1 cellular context compared by ENCODE assay signal in the genomic region with DNA sequence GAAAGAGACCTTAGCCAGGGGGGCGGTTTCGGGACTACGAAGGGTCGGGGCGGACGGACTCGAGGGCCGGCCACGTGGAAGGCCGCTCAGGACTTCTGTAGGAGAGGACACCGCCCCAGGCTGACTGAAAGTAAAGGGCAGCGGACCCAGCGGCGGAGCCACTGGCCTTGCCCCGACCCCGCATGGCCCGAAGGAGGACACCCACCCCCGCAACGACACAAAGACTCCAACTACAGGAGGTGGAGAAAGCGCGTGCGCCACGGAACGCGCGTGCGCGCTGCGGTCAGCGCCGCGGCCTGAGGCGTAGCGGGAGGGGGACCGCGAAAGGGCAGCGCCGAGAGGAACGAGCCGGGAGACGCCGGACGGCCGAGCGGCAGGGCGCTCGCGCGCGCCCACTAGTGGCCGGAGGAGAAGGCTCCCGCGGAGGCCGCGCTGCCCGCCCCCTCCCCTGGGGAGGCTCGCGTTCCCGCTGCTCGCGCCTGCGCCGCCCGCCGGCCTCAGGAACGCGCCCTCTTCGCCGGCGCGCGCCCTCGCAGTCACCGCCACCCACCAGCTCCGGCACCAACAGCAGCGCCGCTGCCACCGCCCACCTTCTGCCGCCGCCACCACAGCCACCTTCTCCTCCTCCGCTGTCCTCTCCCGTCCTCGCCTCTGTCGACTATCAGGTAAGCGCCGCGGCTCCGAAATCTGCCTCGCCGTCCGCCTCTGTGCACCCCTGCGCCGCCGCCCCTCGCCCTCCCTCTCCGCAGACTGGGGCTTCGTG.
TF ChIP-seq lines count a peak whose summit lies in the region.

A gene (plus strand): TSS at position 533 of the 763 bp plus-strand sequence. CDS start 67,784 bp downstream, outside the sequence.

TF ChIP-seq in WTC11, 78 proteins besides CTCF, POLR2A, EP300 and RAD21 (continued from another document and continues in another):
- TF ChIP-seq, protein P1, sequence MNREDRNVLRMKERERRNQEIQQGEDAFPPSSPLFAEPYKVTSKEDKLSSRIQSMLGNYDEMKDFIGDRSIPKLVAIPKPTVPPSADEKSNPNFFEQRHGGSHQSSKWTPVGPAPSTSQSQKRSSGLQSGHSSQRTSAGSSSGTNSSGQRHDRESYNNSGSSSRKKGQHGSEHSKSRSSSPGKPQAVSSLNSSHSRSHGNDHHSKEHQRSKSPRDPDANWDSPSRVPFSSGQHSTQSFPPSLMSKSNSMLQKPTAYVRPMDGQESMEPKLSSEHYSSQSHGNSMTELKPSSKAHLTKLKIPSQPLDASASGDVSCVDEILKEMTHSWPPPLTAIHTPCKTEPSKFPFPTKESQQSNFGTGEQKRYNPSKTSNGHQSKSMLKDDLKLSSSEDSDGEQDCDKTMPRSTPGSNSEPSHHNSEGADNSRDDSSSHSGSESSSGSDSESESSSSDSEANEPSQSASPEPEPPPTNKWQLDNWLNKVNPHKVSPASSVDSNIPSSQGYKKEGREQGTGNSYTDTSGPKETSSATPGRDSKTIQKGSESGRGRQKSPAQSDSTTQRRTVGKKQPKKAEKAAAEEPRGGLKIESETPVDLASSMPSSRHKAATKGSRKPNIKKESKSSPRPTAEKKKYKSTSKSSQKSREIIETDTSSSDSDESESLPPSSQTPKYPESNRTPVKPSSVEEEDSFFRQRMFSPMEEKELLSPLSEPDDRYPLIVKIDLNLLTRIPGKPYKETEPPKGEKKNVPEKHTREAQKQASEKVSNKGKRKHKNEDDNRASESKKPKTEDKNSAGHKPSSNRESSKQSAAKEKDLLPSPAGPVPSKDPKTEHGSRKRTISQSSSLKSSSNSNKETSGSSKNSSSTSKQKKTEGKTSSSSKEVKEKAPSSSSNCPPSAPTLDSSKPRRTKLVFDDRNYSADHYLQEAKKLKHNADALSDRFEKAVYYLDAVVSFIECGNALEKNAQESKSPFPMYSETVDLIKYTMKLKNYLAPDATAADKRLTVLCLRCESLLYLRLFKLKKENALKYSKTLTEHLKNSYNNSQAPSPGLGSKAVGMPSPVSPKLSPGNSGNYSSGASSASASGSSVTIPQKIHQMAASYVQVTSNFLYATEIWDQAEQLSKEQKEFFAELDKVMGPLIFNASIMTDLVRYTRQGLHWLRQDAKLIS (CRISPR knock-in tag; IDR thresholded peaks at IDR 0.05; ENCODE audit: borderline replicate concordance) = no peak
- TF ChIP-seq, protein P2, sequence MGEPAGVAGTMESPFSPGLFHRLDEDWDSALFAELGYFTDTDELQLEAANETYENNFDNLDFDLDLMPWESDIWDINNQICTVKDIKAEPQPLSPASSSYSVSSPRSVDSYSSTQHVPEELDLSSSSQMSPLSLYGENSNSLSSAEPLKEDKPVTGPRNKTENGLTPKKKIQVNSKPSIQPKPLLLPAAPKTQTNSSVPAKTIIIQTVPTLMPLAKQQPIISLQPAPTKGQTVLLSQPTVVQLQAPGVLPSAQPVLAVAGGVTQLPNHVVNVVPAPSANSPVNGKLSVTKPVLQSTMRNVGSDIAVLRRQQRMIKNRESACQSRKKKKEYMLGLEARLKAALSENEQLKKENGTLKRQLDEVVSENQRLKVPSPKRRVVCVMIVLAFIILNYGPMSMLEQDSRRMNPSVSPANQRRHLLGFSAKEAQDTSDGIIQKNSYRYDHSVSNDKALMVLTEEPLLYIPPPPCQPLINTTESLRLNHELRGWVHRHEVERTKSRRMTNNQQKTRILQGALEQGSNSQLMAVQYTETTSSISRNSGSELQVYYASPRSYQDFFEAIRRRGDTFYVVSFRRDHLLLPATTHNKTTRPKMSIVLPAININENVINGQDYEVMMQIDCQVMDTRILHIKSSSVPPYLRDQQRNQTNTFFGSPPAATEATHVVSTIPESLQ (CRISPR knock-in tag; IDR thresholded peaks at IDR 0.05) = no peak
- TF ChIP-seq, protein P3, sequence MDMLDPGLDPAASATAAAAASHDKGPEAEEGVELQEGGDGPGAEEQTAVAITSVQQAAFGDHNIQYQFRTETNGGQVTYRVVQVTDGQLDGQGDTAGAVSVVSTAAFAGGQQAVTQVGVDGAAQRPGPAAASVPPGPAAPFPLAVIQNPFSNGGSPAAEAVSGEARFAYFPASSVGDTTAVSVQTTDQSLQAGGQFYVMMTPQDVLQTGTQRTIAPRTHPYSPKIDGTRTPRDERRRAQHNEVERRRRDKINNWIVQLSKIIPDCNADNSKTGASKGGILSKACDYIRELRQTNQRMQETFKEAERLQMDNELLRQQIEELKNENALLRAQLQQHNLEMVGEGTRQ (CRISPR knock-in tag; IDR thresholded peaks at IDR 0.05) = no peak
- TF ChIP-seq CREM (CRISPR knock-in tag; IDR thresholded peaks at IDR 0.05) (peak; percentile 35; the same call in 1 of the 2 replicates), GTF2I (CRISPR knock-in tag; conservative IDR thresholded peaks at IDR 0.05) (0 out of 2 replicates have a peak, but pooled peaks have one; percentile 15), NR1H2 (CRISPR knock-in tag; IDR thresholded peaks at IDR 0.05) (peak; percentile 64), ETV6 (CRISPR knock-in tag; IDR thresholded peaks at IDR 0.05) (peak; percentile 79), ZNF423 (CRISPR knock-in tag; IDR thresholded peaks at IDR 0.05) (no peak), ZNF671 (CRISPR knock-in tag; IDR thresholded peaks at IDR 0.05) (no peak), JUN (CRISPR knock-in tag; IDR thresholded peaks at IDR 0.05) (no peak; the same call in 1 of the 2 replicates), SMAD4 (CRISPR knock-in tag; IDR thresholded peaks at IDR 0.05) (no peak), SMAD3 (CRISPR knock-in tag; IDR thresholded peaks at IDR 0.05; ENCODE audit: borderline replicate concordance) (peak; percentile 94)
- TF ChIP-seq, protein P4, sequence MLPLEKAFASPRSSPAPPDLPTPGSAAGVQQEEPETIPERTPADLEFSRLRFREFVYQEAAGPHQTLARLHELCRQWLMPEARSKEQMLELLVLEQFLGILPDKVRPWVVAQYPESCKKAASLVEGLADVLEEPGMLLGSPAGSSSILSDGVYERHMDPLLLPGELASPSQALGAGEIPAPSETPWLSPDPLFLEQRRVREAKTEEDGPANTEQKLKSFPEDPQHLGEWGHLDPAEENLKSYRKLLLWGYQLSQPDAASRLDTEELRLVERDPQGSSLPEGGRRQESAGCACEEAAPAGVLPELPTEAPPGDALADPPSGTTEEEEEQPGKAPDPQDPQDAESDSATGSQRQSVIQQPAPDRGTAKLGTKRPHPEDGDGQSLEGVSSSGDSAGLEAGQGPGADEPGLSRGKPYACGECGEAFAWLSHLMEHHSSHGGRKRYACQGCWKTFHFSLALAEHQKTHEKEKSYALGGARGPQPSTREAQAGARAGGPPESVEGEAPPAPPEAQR (CRISPR knock-in tag; IDR thresholded peaks at IDR 0.05) = no peak
- TF ChIP-seq, protein P5, sequence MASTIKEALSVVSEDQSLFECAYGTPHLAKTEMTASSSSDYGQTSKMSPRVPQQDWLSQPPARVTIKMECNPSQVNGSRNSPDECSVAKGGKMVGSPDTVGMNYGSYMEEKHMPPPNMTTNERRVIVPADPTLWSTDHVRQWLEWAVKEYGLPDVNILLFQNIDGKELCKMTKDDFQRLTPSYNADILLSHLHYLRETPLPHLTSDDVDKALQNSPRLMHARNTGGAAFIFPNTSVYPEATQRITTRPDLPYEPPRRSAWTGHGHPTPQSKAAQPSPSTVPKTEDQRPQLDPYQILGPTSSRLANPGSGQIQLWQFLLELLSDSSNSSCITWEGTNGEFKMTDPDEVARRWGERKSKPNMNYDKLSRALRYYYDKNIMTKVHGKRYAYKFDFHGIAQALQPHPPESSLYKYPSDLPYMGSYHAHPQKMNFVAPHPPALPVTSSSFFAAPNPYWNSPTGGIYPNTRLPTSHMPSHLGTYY (CRISPR knock-in tag; IDR thresholded peaks at IDR 0.05) = no peak
- TF ChIP-seq, protein P6, sequence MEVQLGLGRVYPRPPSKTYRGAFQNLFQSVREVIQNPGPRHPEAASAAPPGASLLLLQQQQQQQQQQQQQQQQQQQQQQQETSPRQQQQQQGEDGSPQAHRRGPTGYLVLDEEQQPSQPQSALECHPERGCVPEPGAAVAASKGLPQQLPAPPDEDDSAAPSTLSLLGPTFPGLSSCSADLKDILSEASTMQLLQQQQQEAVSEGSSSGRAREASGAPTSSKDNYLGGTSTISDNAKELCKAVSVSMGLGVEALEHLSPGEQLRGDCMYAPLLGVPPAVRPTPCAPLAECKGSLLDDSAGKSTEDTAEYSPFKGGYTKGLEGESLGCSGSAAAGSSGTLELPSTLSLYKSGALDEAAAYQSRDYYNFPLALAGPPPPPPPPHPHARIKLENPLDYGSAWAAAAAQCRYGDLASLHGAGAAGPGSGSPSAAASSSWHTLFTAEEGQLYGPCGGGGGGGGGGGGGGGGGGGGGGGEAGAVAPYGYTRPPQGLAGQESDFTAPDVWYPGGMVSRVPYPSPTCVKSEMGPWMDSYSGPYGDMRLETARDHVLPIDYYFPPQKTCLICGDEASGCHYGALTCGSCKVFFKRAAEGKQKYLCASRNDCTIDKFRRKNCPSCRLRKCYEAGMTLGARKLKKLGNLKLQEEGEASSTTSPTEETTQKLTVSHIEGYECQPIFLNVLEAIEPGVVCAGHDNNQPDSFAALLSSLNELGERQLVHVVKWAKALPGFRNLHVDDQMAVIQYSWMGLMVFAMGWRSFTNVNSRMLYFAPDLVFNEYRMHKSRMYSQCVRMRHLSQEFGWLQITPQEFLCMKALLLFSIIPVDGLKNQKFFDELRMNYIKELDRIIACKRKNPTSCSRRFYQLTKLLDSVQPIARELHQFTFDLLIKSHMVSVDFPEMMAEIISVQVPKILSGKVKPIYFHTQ (CRISPR knock-in tag; IDR thresholded peaks at IDR 0.05) = no peak
- TF ChIP-seq, protein P7, sequence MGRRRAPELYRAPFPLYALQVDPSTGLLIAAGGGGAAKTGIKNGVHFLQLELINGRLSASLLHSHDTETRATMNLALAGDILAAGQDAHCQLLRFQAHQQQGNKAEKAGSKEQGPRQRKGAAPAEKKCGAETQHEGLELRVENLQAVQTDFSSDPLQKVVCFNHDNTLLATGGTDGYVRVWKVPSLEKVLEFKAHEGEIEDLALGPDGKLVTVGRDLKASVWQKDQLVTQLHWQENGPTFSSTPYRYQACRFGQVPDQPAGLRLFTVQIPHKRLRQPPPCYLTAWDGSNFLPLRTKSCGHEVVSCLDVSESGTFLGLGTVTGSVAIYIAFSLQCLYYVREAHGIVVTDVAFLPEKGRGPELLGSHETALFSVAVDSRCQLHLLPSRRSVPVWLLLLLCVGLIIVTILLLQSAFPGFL (CRISPR knock-in tag; IDR thresholded peaks at IDR 0.05; ENCODE audit: borderline replicate concordance) = 0 out of 2 replicates have a peak, but pooled peaks have one; percentile 27
- TF ChIP-seq, protein P8, sequence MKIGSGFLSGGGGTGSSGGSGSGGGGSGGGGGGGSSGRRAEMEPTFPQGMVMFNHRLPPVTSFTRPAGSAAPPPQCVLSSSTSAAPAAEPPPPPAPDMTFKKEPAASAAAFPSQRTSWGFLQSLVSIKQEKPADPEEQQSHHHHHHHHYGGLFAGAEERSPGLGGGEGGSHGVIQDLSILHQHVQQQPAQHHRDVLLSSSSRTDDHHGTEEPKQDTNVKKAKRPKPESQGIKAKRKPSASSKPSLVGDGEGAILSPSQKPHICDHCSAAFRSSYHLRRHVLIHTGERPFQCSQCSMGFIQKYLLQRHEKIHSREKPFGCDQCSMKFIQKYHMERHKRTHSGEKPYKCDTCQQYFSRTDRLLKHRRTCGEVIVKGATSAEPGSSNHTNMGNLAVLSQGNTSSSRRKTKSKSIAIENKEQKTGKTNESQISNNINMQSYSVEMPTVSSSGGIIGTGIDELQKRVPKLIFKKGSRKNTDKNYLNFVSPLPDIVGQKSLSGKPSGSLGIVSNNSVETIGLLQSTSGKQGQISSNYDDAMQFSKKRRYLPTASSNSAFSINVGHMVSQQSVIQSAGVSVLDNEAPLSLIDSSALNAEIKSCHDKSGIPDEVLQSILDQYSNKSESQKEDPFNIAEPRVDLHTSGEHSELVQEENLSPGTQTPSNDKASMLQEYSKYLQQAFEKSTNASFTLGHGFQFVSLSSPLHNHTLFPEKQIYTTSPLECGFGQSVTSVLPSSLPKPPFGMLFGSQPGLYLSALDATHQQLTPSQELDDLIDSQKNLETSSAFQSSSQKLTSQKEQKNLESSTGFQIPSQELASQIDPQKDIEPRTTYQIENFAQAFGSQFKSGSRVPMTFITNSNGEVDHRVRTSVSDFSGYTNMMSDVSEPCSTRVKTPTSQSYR (CRISPR knock-in tag; IDR thresholded peaks at IDR 0.05) = peak; percentile 76; the same call in 1 of the 2 replicates
- TF ChIP-seq, protein P9, sequence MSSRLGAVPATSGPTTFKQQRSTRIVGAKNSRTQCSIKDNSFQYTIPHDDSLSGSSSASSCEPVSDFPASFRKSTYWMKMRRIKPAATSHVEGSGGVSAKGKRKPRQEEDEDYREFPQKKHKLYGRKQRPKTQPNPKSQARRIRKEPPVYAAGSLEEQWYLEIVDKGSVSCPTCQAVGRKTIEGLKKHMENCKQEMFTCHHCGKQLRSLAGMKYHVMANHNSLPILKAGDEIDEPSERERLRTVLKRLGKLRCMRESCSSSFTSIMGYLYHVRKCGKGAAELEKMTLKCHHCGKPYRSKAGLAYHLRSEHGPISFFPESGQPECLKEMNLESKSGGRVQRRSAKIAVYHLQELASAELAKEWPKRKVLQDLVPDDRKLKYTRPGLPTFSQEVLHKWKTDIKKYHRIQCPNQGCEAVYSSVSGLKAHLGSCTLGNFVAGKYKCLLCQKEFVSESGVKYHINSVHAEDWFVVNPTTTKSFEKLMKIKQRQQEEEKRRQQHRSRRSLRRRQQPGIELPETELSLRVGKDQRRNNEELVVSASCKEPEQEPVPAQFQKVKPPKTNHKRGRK (CRISPR knock-in tag; IDR thresholded peaks at IDR 0.05; ENCODE audit: borderline replicate concordance) = no peak
- TF ChIP-seq, protein P10, sequence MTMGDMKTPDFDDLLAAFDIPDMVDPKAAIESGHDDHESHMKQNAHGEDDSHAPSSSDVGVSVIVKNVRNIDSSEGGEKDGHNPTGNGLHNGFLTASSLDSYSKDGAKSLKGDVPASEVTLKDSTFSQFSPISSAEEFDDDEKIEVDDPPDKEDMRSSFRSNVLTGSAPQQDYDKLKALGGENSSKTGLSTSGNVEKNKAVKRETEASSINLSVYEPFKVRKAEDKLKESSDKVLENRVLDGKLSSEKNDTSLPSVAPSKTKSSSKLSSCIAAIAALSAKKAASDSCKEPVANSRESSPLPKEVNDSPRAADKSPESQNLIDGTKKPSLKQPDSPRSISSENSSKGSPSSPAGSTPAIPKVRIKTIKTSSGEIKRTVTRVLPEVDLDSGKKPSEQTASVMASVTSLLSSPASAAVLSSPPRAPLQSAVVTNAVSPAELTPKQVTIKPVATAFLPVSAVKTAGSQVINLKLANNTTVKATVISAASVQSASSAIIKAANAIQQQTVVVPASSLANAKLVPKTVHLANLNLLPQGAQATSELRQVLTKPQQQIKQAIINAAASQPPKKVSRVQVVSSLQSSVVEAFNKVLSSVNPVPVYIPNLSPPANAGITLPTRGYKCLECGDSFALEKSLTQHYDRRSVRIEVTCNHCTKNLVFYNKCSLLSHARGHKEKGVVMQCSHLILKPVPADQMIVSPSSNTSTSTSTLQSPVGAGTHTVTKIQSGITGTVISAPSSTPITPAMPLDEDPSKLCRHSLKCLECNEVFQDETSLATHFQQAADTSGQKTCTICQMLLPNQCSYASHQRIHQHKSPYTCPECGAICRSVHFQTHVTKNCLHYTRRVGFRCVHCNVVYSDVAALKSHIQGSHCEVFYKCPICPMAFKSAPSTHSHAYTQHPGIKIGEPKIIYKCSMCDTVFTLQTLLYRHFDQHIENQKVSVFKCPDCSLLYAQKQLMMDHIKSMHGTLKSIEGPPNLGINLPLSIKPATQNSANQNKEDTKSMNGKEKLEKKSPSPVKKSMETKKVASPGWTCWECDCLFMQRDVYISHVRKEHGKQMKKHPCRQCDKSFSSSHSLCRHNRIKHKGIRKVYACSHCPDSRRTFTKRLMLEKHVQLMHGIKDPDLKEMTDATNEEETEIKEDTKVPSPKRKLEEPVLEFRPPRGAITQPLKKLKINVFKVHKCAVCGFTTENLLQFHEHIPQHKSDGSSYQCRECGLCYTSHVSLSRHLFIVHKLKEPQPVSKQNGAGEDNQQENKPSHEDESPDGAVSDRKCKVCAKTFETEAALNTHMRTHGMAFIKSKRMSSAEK (CRISPR knock-in tag; IDR thresholded peaks at IDR 0.05; ENCODE audit: borderline replicate concordance) = no peak
